8 cellular contexts compared by ENCODE assay signal in genomic region chr1:226702957-226703831, GRCh38. TPM values are rescaled to one million over a fixed set of nuclear protein-coding genes. Genes with fewer than 3 reads are reported as not detected.
A peak's percentile ranks its signal among the peaks of the same experiment; 100 is the strongest.
DNase-seq lines count a peak whose midpoint lies in the region; TF ChIP-seq lines count a peak whose summit lies in the region.

No MANE protein-coding gene starts in this region.

- TF ChIP-seq CTCF in GM10266 (IDR thresholded peaks at IDR 0.05; ENCODE audit: control insufficient read depth, insufficient read depth, low read depth, missing control alignments), result no peak
- peak; percentile 66 for TF ChIP-seq CTCF in HEK293 (tag by site-specific recombination; IDR thresholded peaks at IDR 0.05)
- no peak for TF ChIP-seq CTCF in brain (conservative IDR thresholded peaks at IDR 0.05)

- H3K4me3 Mint-ChIP-seq in brain, result peak overlapping the region; percentile 82 to 94 (median 87)

- H3K27me3 ChIP-seq in iPS-20b (ENCODE audit: insufficient read depth, low read length) (no peaks in the 10 kb centered on the region), skeletal muscle satellite cell (ENCODE audit: control insufficient read depth, insufficient read depth, low read length) (no peaks in the 10 kb centered on the region)

- H3K4me3 ChIP-seq in HEK293 (ENCODE audit: low read depth, low read length), result peak overlapping the region; percentile 65
- H3K4me3 ChIP-seq in iPS-20b (ENCODE audit: low read length), result peak overlapping the region; percentile 65
- peak overlapping the region; percentile 72 for H3K4me3 ChIP-seq in skeletal muscle satellite cell (ENCODE audit: low read length)

- peaks cover 3% of the 10 kb centered on the region for H3K36me3 Mint-ChIP-seq in brain

- DNase-seq in GM10266 (ENCODE audit: extremely low spot score), result peak; percentile 90
- peak; percentile 31 for DNase-seq in MV-4-11 (lab: John Stamatoyannopoulos, UW)
- peak; percentile 84 for DNase-seq in UCSD-AML1 (lab: John Stamatoyannopoulos, UW; ENCODE audit: unreplicated experiment)
- DNase-seq in foreskin melanocyte, result no peak

- CTCF ChIA-PET in HEK293 (lab: Yijun Ruan, JAX), result interaction anchor here (0.6 to 1.2 kb wide), 9 partner anchors 8 to 194 kb away, joined by 3 to 5 read pairs (median 4); no protein-coding TSS in a partner anchor

- peaks cover 75% of the 10 kb centered on the region for H3K4me1 Mint-ChIP-seq in brain

- H3K4me1 ChIP-seq in HEK293 (ENCODE audit: control insufficient read depth, insufficient read depth, low read length) (peaks cover 15% of the 10 kb centered on the region), iPS-20b (ENCODE audit: insufficient read depth, low read length) (peaks cover 9% of the 10 kb centered on the region; the same call in 1 of the 2 replicates), skeletal muscle satellite cell (ENCODE audit: control insufficient read depth, insufficient read depth, low read length) (peaks cover 23% of the 10 kb centered on the region)

- H3K27ac ChIP-seq in HEK293 (ENCODE audit: extremely low read depth, low read depth, low read length) (peak overlapping the region; percentile 89), iPS-20b (ENCODE audit: low read length) (no peak overlapping the region)

- peak overlapping the region; percentile 94 to 100 (median 96) for H3K27ac Mint-ChIP-seq in brain

- peaks cover 3% of the 10 kb centered on the region for H3K27me3 Mint-ChIP-seq in brain

- H3K9ac ChIP-seq in iPS-20b (ENCODE audit: low read depth, low read length), result peak overlapping the region; percentile 70; the same call in 1 of the 2 replicates
- H3K9ac ChIP-seq in skeletal muscle satellite cell (ENCODE audit: low read depth, low read length), result peak overlapping the region; percentile 91

- H3K9me3 ChIP-seq in HEK293 (ENCODE audit: control insufficient read depth, insufficient read depth, low read depth, low read length), result no peaks in the 10 kb centered on the region
- no peaks in the 10 kb centered on the region for H3K9me3 ChIP-seq in iPS-20b (ENCODE audit: insufficient read depth, low read depth, low read length)
- no peaks in the 10 kb centered on the region for H3K9me3 ChIP-seq in skeletal muscle satellite cell (replicated peaks; ENCODE audit: low read length)

- no peaks in the 10 kb centered on the region for H3K36me3 ChIP-seq in HEK293 (ENCODE audit: control insufficient read depth in 2 of 2, insufficient read depth in 1 of 2, low read length in 2 of 2)
- no peaks in the 10 kb centered on the region for H3K36me3 ChIP-seq in iPS-20b (ENCODE audit: insufficient read depth, low read depth, low read length)
- H3K36me3 ChIP-seq in skeletal muscle satellite cell (ENCODE audit: insufficient read depth, low read length), result no peaks in the 10 kb centered on the region

- peaks cover 0 to 3% (median 0%) of the 10 kb centered on the region in 5 experiments for H3K9me3 Mint-ChIP-seq in brain

- POLR2A ChIA-PET in HEK293 (lab: Yijun Ruan, JAX), result interaction anchor here (0.5 to 2.6 kb wide), 7 partner anchors 9 to 1148 kb away, joined by 3 to 11 read pairs (median 4); partner anchors contain the start of genes ITPKB and PSEN2

- peak overlapping the region; percentile 86 for H3K4me2 ChIP-seq in skeletal muscle satellite cell (ENCODE audit: low read length)

TF ChIP-seq in HEK293, 187 proteins besides CTCF, POLR2A, EP300 and RAD21 (continues in another document):
- peak; percentile 62 for TF ChIP-seq ZNF423 (tag by site-specific recombination; IDR thresholded peaks at IDR 0.05)
- peak; percentile 58; the same call in 1 of the 2 replicates for TF ChIP-seq ZNF549 (tag by site-specific recombination; IDR thresholded peaks at IDR 0.05)
- TF ChIP-seq ZNF221 (tag by site-specific recombination; IDR thresholded peaks at IDR 0.05; ENCODE audit: borderline replicate concordance), result peak; percentile 93; the same call in 1 of the 2 replicates
- TF ChIP-seq ZNF610 (tag by site-specific recombination; IDR thresholded peaks at IDR 0.05; ENCODE audit: borderline replicate concordance), result peak; percentile 59; the same call in 1 of the 2 replicates
- peak; percentile 56; the same call in 1 of the 2 replicates for TF ChIP-seq ZNF341 (tag by site-specific recombination; IDR thresholded peaks at IDR 0.05; ENCODE audit: low read depth)
- TF ChIP-seq ZNF561 (tag by site-specific recombination; IDR thresholded peaks at IDR 0.05; ENCODE audit: borderline replicate concordance), result peak; percentile 100
- peak; percentile 65; the same call in 1 of the 2 replicates for TF ChIP-seq ZNF843 (tag by site-specific recombination; IDR thresholded peaks at IDR 0.05)
- no peak for TF ChIP-seq ZNF707 (tag by site-specific recombination; IDR thresholded peaks at IDR 0.05)
- TF ChIP-seq ZBTB20 (tag by site-specific recombination; IDR thresholded peaks at IDR 0.05), result peak; percentile 90
- peak; percentile 98 for TF ChIP-seq ZFHX2 (tag by site-specific recombination; conservative IDR thresholded peaks at IDR 0.05)
- no peak for TF ChIP-seq ZNF23 (tag by site-specific recombination; IDR thresholded peaks at IDR 0.05; ENCODE audit: borderline replicate concordance)
- peak; percentile 33; the same call in 1 of the 2 replicates for TF ChIP-seq OVOL3 (tag by site-specific recombination; IDR thresholded peaks at IDR 0.05)
- TF ChIP-seq, protein P1, sequence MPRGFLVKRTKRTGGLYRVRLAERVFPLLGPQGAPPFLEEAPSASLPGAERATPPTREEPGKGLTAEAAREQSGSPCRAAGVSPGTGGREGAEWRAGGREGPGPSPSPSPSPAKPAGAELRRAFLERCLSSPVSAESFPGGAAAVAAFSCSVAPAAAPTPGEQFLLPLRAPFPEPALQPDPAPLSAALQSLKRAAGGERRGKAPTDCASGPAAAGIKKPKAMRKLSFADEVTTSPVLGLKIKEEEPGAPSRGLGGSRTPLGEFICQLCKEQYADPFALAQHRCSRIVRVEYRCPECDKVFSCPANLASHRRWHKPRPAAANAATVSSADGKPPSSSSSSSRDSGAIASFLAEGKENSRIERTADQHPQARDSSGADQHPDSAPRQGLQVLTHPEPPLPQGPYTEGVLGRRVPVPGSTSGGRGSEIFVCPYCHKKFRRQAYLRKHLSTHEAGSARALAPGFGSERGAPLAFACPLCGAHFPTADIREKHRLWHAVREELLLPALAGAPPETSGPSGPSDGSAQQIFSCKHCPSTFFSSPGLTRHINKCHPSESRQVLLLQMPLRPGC (tag by site-specific recombination; IDR thresholded peaks at IDR 0.05), result peak; percentile 65
- 0 out of 2 replicates have a peak, but pooled peaks have one; percentile 25 for TF ChIP-seq HOXA7 (CRISPR knock-in tag; IDR thresholded peaks at IDR 0.05; ENCODE audit: borderline replicate concordance)
- peak; percentile 79 for TF ChIP-seq IKZF3 (tag by site-specific recombination; IDR thresholded peaks at IDR 0.05)
- peak; percentile 82 for TF ChIP-seq KLF16 (tag by site-specific recombination; IDR thresholded peaks at IDR 0.05)
- peak; percentile 89 for TF ChIP-seq KLF10 (tag by site-specific recombination; IDR thresholded peaks at IDR 0.05)
- 0 out of 2 replicates have a peak, but pooled peaks have one; percentile 12 for TF ChIP-seq ZNF433 (tag by site-specific recombination; IDR thresholded peaks at IDR 0.05; ENCODE audit: low read depth)
- no peak for TF ChIP-seq ZNF311 (tag by site-specific recombination; IDR thresholded peaks at IDR 0.05; ENCODE audit: borderline replicate concordance)
- TF ChIP-seq ZNF394 (tag by site-specific recombination; IDR thresholded peaks at IDR 0.05; ENCODE audit: borderline replicate concordance), result 0 out of 2 replicates have a peak, but pooled peaks have one; percentile 14
- no peak for TF ChIP-seq ZFP41 (tag by site-specific recombination; IDR thresholded peaks at IDR 0.05; ENCODE audit: borderline replicate concordance)
- peak; percentile 36; the same call in 1 of the 2 replicates for TF ChIP-seq ZNF791 (tag by site-specific recombination; IDR thresholded peaks at IDR 0.05)
- no peak for TF ChIP-seq BCL11A (tag by site-specific recombination; IDR thresholded peaks at IDR 0.05; ENCODE audit: low read depth)
- TF ChIP-seq ZNF518A (tag by site-specific recombination; conservative IDR thresholded peaks at IDR 0.05; ENCODE audit: low read depth), result peak; percentile 92

RNA-seq across cellular contexts. Expression of gene ITPKB, which starts 35.9 kb away (rescaled TPM):
- polyA plus RNA-seq in brain (ENCODE audit: insufficient read depth, low read depth, low replicate concordance), result 85.7 TPM
- 1.5 and 2.2 TPM in 2 replicates for total RNA-seq in skeletal muscle satellite cell (2012; rRNA removed)
